In genomic region chr10:45972106-45972812, GRCh38 we compare ENCODE assay signal across 8 cellular contexts. TPM values are rescaled to one million over a fixed set of nuclear protein-coding genes. Genes with fewer than 3 reads are reported as not detected.
A peak's percentile ranks its signal among the peaks of the same experiment; 100 is the strongest.
DNase-seq lines count a peak whose midpoint lies in the region; ATAC-seq and TF ChIP-seq lines count a peak whose summit lies in the region.
"Not testable (repeated sequence)": the region's sequence is repeated elsewhere in the genome, so short reads cannot be mapped to it uniquely, and the experiment has no call there.

TSS of gene TIMM23 (plus strand) at chr10:45972489. CDS start at chr10:45972625, 136 bp downstream.

- not testable (repeated sequence) for H3K27me3 ChIP-seq in BE2C

- peak; percentile 60 for ATAC-seq in HG03442 (IDR thresholded peaks at IDR 0.05; ENCODE audit: unreplicated experiment)

- not testable (repeated sequence) for H3K4me1 ChIP-seq in BE2C

- H3K9me3 ChIP-seq in BE2C: not testable (repeated sequence)

- not testable (repeated sequence) for TF ChIP-seq CTCF in BE2C (IDR thresholded peaks at IDR 0.05; ENCODE audit: low read depth, low read length)

- DNase-seq in BE2C (peak; percentile 85), GM19240 (ENCODE audit: insufficient read length, low spot score) (peak; percentile 2), NCI-H748 treated with DMSO at 0.1 percent for 48 hours (lab: John Stamatoyannopoulos, UW) (peak; percentile 26), dedifferentiated amniotic fluid mesenchymal stem cell (ENCODE audit: extremely low spot score) (peak; percentile 85), left kidney (ENCODE audit: low read depth, low spot score) (peak; percentile 95)
- peak; percentile 74 to 83 for DNase-seq in activated CD4-positive, alpha-beta T cell treated with anti-CD3 and anti-CD28 coated beads, Interleukin-2, amount 50 U/mL, for 24 hours (ENCODE audit: low read depth in 1 of 2, low spot score in 1 of 2)
- peak; percentile 42 to 73 for DNase-seq in stimulated activated CD4-positive, alpha-beta T cell treated with anti-CD3 and anti-CD28 coated beads, Interleukin-1b, Interleukin-23, amount 100 ng/mL, for 1 hour (ENCODE audit: low read depth in 2 of 2)

- peak within 1 kb of the TSS; percentile 80 for H3K4me3 ChIP-seq in BE2C (ENCODE audit: low read depth, low read length)

- H3K36me3 ChIP-seq in BE2C: not testable (repeated sequence)

RNA-seq across cellular contexts. Expression of gene TIMM23, which starts in this region (rescaled TPM):
- polyA plus RNA-seq in BE2C (2012; ENCODE audit: insufficient read depth, insufficient read length, low read depth): 124 TPM

Comparison
In these comparisons a context has a peak if more than half of its experiments do, and no peak if none do; other contexts are left out.
1. Peak in every context shown above with its lines: DNase-seq, ATAC-seq and H3K4me3 ChIP-seq.
2. DNase-seq: peak in every context shown above with its lines; median percentile 95 in left kidney; 85 in BE2C; 85 in dedifferentiated amniotic fluid mesenchymal stem cell; 78 in activated CD4-positive, alpha-beta T cell treated with anti-CD3 and anti-CD28 coated beads, Interleukin-2, amount 50 U/mL, for 24 hours; 58 in stimulated activated CD4-positive, alpha-beta T cell treated with anti-CD3 and anti-CD28 coated beads, Interleukin-1b, Interleukin-23, amount 100 ng/mL, for 1 hour; 26 in NCI-H748 treated with DMSO at 0.1 percent for 48 hours; 2 in GM19240.